ENCODE assay signal across 8 cellular contexts in the genomic region with DNA sequence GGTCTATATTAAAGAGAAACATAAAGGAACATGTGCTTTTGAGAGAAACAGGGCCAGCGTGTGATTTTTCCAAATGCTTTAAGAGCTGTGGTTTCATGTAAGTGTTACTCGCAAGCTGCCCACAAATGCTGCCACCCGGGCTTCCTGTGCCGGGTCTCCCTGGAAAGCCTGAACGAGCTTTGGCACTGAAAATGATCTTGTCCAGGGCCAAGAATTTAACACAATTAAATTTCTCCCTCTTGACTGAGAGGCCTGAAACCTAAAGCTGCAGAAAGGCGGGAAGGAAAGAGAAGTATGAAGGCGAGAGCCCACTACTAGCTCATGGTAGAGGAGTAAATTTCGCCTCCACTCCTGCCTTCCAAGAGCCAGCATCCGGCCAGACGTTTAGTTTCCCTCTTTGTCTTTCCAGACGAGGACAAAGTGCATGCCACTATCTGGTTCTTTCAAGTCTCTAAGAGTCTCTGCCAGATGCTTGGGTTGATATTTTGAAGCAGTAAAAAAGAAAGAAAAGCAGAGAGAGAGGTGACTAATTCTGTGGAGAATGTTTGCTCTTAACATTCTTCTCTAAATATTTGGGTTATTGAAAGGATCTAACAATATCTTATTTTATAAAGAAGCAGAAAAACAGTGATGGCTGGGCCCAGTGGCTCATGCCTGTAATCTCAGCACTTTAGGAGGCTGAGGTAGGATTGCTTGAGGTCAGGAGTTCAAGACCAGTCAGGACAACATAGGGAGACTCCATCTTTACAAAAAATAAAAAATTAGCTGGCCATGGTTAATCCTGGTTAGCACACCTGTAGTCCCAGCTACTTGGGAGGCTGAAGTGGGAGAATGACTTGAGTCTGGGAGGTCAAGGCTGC.
DNase-seq lines count a peak whose midpoint lies in the region; ATAC-seq and TF ChIP-seq lines count a peak whose summit lies in the region.

No MANE protein-coding gene starts in this region.

- H3K9ac ChIP-seq in BLaER1 treated with 17β-estradiol and CSF1 and Interleukin-3, amounts not matched to agents 10 nM and 100 nM = peak overlapping the region; percentile 52 to 73 (median 67); a peak in 21 of 22 replicates
- H3K9ac ChIP-seq in HUES6 (ENCODE audit: low read length) = peak overlapping the region; percentile 30

- H3K4me3 ChIP-seq in BLaER1 treated with 17β-estradiol and CSF1 and Interleukin-3, amounts not matched to agents 10 nM and 100 nM = peak overlapping the region in 1 of 10 experiments; percentile 20; a peak in 2 of 20 replicates
- H3K4me3 ChIP-seq in HUES6 (ENCODE audit: low read depth, low read length) = no peak overlapping the region
- H3K4me3 ChIP-seq in heart right ventricle = no peak overlapping the region
- H3K4me3 ChIP-seq in gastrocnemius medialis = no peak overlapping the region
- H3K4me3 ChIP-seq in OCI-LY7 (ENCODE audit: low read depth, low read length, poor library complexity, severe bottlenecking) = no peak overlapping the region

- CTCF ChIA-PET in activated CD8-positive, alpha-beta T cell treated with anti-CD3 and anti-CD28 coated beads for 36 hours (lab: Charles Lee) = interaction anchor here (0.8 to 1.3 kb wide), 6 partner anchors 47 to 132 kb away, joined by 3 to 9 read pairs (median 3); no protein-coding TSS in a partner anchor
- CTCF ChIA-PET in OCI-LY7 (lab: Charles Lee; ENCODE audit: unreplicated experiment) = interaction anchor here (0.8 kb wide), 1 partner anchor 42 kb away, joined by 3 read pairs; no protein-coding TSS in a partner anchor

- DNase-seq in activated CD8-positive, alpha-beta T cell treated with anti-CD3 and anti-CD28 coated beads for 36 hours = peak; percentile 43
- DNase-seq in heart right ventricle = no peak
- no peak for DNase-seq in gastrocnemius medialis
- DNase-seq in activated CD8-positive, alpha-beta memory T cell treated with anti-CD3 and anti-CD28 coated beads, Interleukin-2, amount 50 U/mL, for 4 hours = no peak
- no peak for DNase-seq in DMS114 treated with DMSO at 0.1 percent for 48 hours (lab: John Stamatoyannopoulos, UW; ENCODE audit: unreplicated experiment)
- no peak for DNase-seq in OCI-LY7 (ENCODE audit: low spot score)

- peak overlapping the region; percentile 54 to 82 (median 67) for H3K4me2 ChIP-seq in BLaER1 treated with 17β-estradiol and CSF1 and Interleukin-3, amounts not matched to agents 10 nM and 100 nM
- H3K4me2 ChIP-seq in OCI-LY7 (ENCODE audit: low read length) = no peak overlapping the region

- BruUV-seq in OCI-LY7 (replicated peaks; lab: Mats Ljungman, UMichigan) = no TSS peak

- peaks cover 7% of the 10 kb centered on the region; the same call in 1 of the 2 replicates for H3K79me2 ChIP-seq in OCI-LY7 (ENCODE audit: insufficient read depth, low read depth, low read length)

- peaks cover 15% of the 10 kb centered on the region for H3K4me1 Mint-ChIP-seq in activated CD8-positive, alpha-beta T cell treated with anti-CD3 and anti-CD28 coated beads for 36 hours (ENCODE audit: low read depth)

- peaks cover 27 to 57% (median 44%) of the 10 kb centered on the region in 10 experiments for H3K4me1 ChIP-seq in BLaER1 treated with 17β-estradiol and CSF1 and Interleukin-3, amounts not matched to agents 10 nM and 100 nM
- peaks cover 27% of the 10 kb centered on the region for H3K4me1 ChIP-seq in HUES6 (ENCODE audit: control insufficient read depth, insufficient read depth, low read length)
- peaks cover 0 to 56% (median 29%) of the 10 kb centered on the region in 9 donors for H3K4me1 ChIP-seq in heart right ventricle
- peaks cover 59 to 61% of the 10 kb centered on the region in 2 donors for H3K4me1 ChIP-seq in gastrocnemius medialis
- H3K4me1 ChIP-seq in OCI-LY7 (ENCODE audit: insufficient read depth, low read length, poor library complexity, severe bottlenecking) = peaks cover 29% of the 10 kb centered on the region

- H3K27ac ChIP-seq in BLaER1 treated with 17β-estradiol and CSF1 and Interleukin-3, amounts not matched to agents 10 nM and 100 nM = peak overlapping the region; percentile 25 to 76 (median 67); a peak in 19 of 22 replicates
- H3K27ac ChIP-seq in HUES6 (ENCODE audit: low read depth, low read length) (no peak overlapping the region), heart right ventricle (peak overlapping the region in 9 of 10 donors; percentile 30 to 76 (median 47)), gastrocnemius medialis (peak overlapping the region; percentile 77 to 84 (median 78)), OCI-LY7 (ENCODE audit: low read depth, low read length, poor library complexity, severe bottlenecking) (no peak overlapping the region)

- H3K36me3 Mint-ChIP-seq in activated CD8-positive, alpha-beta T cell treated with anti-CD3 and anti-CD28 coated beads for 36 hours (ENCODE audit: low read depth) = no peaks in the 10 kb centered on the region

- TF ChIP-seq POLR2A in gastrocnemius medialis (IDR thresholded peaks at IDR 0.05) = no peak

- H3K9me2 ChIP-seq in OCI-LY7 (ENCODE audit: insufficient read depth, low read length) = no peaks in the 10 kb centered on the region

- H2AFZ ChIP-seq in OCI-LY7 (ENCODE audit: low read length) = no peak overlapping the region

- in situ Hi-C loops in gastrocnemius medialis (cut with MboI; ENCODE audit: low sequenced_read_pairs in 4 of 4) = loop anchor here (10.0 to 25.0 kb wide), 3 partner anchors 100 to 310 kb away; partner anchors contain the start of genes HNRNPU (in 3 of the 4) and DESI2 (in 1 of the 4)

- WGBS in heart right ventricle, 2 donors = 14 to 15% methylated on average over 11 of the region's 11 CpGs

- intact Hi-C loops in activated CD8-positive, alpha-beta T cell treated with anti-CD3 and anti-CD28 coated beads for 36 hours (cut with micrococcal nuclease) = loop anchor here (5.0 kb wide), 1 partner anchor 97 kb away; no protein-coding TSS in a partner anchor
- intact Hi-C loops in heart right ventricle (cut with DNase I) (loop anchor here in 3 of 10 donors (10.0 kb wide), 3 partner anchors 100 to 310 kb away; partner anchors contain the start of genes COX20 (in 1 of the 3), DESI2 (in 1 of the 3) and HNRNPU (in 1 of the 3)), gastrocnemius medialis (cut with DNase I; ENCODE audit: low total_unique reads) (no loop called here), OCI-LY7 (cut with micrococcal nuclease; ENCODE audit: unreplicated experiment) (no loop called here)

- H3K27me3 ChIP-seq in BLaER1 treated with 17β-estradiol and CSF1 and Interleukin-3, amounts not matched to agents 10 nM and 100 nM = no peaks in the 10 kb centered on the region
- no peaks in the 10 kb centered on the region for H3K27me3 ChIP-seq in HUES6 (ENCODE audit: control insufficient read depth, insufficient read depth, low read length)
- H3K27me3 ChIP-seq in heart right ventricle = no peaks in the 10 kb centered on the region
- H3K27me3 ChIP-seq in gastrocnemius medialis = no peaks in the 10 kb centered on the region

- no peaks in the 10 kb centered on the region for H3K9me3 ChIP-seq in BLaER1 treated with 17β-estradiol and CSF1 and Interleukin-3, amounts not matched to agents 10 nM and 100 nM (replicated peaks in 1 of 11)
- no peaks in the 10 kb centered on the region for H3K9me3 ChIP-seq in HUES6 (ENCODE audit: control insufficient read depth, insufficient read depth, low read depth, low read length)
- no peaks in the 10 kb centered on the region for H3K9me3 ChIP-seq in heart right ventricle
- no peaks in the 10 kb centered on the region for H3K9me3 ChIP-seq in gastrocnemius medialis
- no peaks in the 10 kb centered on the region for H3K9me3 ChIP-seq in OCI-LY7 (ENCODE audit: low read length)

- POLR2A ChIA-PET in activated CD8-positive, alpha-beta T cell treated with anti-CD3 and anti-CD28 coated beads for 36 hours (lab: Charles Lee) = interaction anchor here (0.6 to 3.3 kb wide), 3 partner anchors 100 to 163 kb away, joined by 3 to 13 read pairs (median 3); partner anchors contain the start of gene HNRNPU
- POLR2A ChIA-PET in OCI-LY7 (lab: Charles Lee) = interaction anchor here (0.5 to 2.0 kb wide), 20 partner anchors 9 to 127 kb away, joined by 3 to 7 read pairs (median 3); partner anchors contain the start of gene HNRNPU

- H3K27ac Mint-ChIP-seq in activated CD8-positive, alpha-beta T cell treated with anti-CD3 and anti-CD28 coated beads for 36 hours = peak overlapping the region; percentile 55

- H4K20me1 ChIP-seq in BLaER1 treated with 17β-estradiol and CSF1 and Interleukin-3, amounts not matched to agents 10 nM and 100 nM = no peaks in the 10 kb centered on the region
- no peaks in the 10 kb centered on the region for H4K20me1 ChIP-seq in OCI-LY7 (ENCODE audit: insufficient read depth, low read length)

- peak; percentile 49 for ATAC-seq in activated CD8-positive, alpha-beta T cell treated with anti-CD3 and anti-CD28 coated beads for 36 hours
- ATAC-seq in heart right ventricle = peak in 4 of 8 donors; percentile 37 to 53 (median 42)
- ATAC-seq in gastrocnemius medialis = no peak

- no peak for TF ChIP-seq CTCF in activated CD8-positive, alpha-beta T cell treated with anti-CD3 and anti-CD28 coated beads for 36 hours (IDR thresholded peaks at IDR 0.05)
- TF ChIP-seq CTCF in heart right ventricle (IDR thresholded peaks at IDR 0.05) = no peak
- no peak for TF ChIP-seq CTCF in gastrocnemius medialis (IDR thresholded peaks at IDR 0.05 in 4 of 5, conservative IDR thresholded peaks at IDR 0.05 in 1 of 5)
- no peak for TF ChIP-seq CTCF in OCI-LY7 (conservative IDR thresholded peaks at IDR 0.05; ENCODE audit: low read length)

- H3K27me3 Mint-ChIP-seq in activated CD8-positive, alpha-beta T cell treated with anti-CD3 and anti-CD28 coated beads for 36 hours = no peaks in the 10 kb centered on the region

- no peaks in the 10 kb centered on the region for H3K36me3 ChIP-seq in BLaER1 treated with 17β-estradiol and CSF1 and Interleukin-3, amounts not matched to agents 10 nM and 100 nM
- H3K36me3 ChIP-seq in HUES6 (ENCODE audit: control insufficient read depth, insufficient read depth, low read length) (no peaks in the 10 kb centered on the region), heart right ventricle (no peaks in the 10 kb centered on the region), gastrocnemius medialis (no peaks in the 10 kb centered on the region), OCI-LY7 (ENCODE audit: insufficient read depth, low read length) (no peaks in the 10 kb centered on the region)

- H3K9me3 Mint-ChIP-seq in activated CD8-positive, alpha-beta T cell treated with anti-CD3 and anti-CD28 coated beads for 36 hours = no peaks in the 10 kb centered on the region

- H3K4me3 Mint-ChIP-seq in activated CD8-positive, alpha-beta T cell treated with anti-CD3 and anti-CD28 coated beads for 36 hours = no peak overlapping the region

Comparison
In these comparisons a context has a peak if more than half of its experiments do, and no peak if none do; other contexts are left out.
1. H3K27ac ChIP-seq: peak in BLaER1 treated with 17β-estradiol and CSF1 and Interleukin-3, amounts not matched to agents 10 nM and 100 nM (11 of 11), heart right ventricle (9 of 10) and gastrocnemius medialis (4 of 4); none in HUES6 (single experiment) and OCI-LY7 (single experiment).